ENCODE assay signal across 1 cellular context in the genomic region with DNA sequence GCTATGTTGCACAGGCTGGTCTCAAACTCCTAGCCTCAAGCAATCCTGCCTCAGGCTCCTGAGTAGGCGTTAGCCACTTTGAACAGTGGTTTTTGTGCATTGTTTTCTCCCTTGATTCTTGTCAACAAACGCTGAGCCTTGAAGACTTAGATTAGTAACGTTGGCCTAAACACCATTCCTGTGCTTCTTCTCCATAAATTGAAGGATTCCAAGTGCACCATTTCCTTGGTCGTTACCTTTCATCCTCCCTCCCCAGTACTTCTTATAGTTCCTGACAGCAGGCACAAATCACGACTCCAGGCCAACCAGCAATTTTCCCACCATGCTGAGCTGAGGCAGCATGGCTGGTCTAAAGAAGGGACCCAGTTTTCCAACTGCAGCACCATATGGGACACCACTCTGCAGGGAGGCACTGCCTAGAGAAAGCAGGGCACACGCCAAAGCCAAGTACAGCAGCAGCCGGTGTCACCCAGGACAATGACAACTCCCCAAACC.
TF ChIP-seq lines count a peak whose summit lies in the region.

No MANE protein-coding gene starts in this region.

TF ChIP-seq in PFSK-1, 5 proteins besides CTCF, POLR2A, EP300 and RAD21:
- TF ChIP-seq, protein P1, sequence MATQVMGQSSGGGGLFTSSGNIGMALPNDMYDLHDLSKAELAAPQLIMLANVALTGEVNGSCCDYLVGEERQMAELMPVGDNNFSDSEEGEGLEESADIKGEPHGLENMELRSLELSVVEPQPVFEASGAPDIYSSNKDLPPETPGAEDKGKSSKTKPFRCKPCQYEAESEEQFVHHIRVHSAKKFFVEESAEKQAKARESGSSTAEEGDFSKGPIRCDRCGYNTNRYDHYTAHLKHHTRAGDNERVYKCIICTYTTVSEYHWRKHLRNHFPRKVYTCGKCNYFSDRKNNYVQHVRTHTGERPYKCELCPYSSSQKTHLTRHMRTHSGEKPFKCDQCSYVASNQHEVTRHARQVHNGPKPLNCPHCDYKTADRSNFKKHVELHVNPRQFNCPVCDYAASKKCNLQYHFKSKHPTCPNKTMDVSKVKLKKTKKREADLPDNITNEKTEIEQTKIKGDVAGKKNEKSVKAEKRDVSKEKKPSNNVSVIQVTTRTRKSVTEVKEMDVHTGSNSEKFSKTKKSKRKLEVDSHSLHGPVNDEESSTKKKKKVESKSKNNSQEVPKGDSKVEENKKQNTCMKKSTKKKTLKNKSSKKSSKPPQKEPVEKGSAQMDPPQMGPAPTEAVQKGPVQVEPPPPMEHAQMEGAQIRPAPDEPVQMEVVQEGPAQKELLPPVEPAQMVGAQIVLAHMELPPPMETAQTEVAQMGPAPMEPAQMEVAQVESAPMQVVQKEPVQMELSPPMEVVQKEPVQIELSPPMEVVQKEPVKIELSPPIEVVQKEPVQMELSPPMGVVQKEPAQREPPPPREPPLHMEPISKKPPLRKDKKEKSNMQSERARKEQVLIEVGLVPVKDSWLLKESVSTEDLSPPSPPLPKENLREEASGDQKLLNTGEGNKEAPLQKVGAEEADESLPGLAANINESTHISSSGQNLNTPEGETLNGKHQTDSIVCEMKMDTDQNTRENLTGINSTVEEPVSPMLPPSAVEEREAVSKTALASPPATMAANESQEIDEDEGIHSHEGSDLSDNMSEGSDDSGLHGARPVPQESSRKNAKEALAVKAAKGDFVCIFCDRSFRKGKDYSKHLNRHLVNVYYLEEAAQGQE (IDR thresholded peaks at IDR 0.05; ENCODE audit: insufficient read depth in 1 of 2, low read depth in 2 of 2, low read length in 2 of 2) = no peak
- peak; percentile 1; the same call in 1 of the 2 replicates for TF ChIP-seq POLR2AphosphoS5 (IDR thresholded peaks at IDR 0.05; ENCODE audit: low read depth, low read length)
